Comparison of ENCODE assay signal across 15 cellular contexts in the genomic region with DNA sequence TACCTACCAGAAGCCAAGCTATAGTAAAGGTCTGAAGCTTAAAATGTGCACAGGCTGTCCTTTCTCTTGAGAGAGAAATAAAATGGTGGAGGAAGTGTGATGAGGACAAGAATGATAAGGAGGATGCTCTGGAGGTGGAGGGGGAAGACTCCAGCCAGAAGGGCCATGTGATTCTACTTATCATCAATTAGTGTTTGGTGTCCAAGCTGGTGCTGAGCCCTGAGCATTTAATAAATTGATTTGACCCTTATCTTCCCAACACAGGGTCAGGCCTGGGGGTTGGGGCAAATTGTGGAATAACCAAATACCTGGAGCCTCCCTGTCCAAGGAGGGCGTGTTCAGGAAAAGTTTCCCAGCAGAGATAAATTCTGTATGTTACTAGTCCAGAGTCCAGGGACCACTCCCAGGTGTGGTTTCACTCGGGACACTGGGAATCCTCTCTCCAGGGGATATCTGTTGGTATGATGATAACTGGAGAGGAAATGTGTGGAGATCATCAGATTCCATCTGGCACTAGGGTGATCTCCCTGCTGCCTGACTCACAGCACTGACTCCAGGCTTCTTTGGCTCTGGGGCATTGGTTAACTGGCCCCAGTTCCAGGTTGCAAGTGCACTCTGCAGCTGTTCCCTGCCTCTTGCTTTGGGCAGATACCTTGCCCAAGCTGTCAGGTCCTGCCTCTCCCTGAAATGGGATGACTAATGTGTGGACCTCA. TPM values are rescaled to one million over a fixed set of nuclear protein-coding genes. Genes with fewer than 3 reads are reported as not detected.
DNase-seq lines count a peak whose midpoint lies in the region; ATAC-seq and TF ChIP-seq lines count a peak whose summit lies in the region.
"Had no signal": no experiment of that assay in that cellular context is flagged by ENCODE, and none has a peak within 500 bp of the region (broad histone marks: within the 10 kb centered on the region; RNA-seq: fewer than 3 reads in every experiment).

No MANE protein-coding gene starts in this region.

- ATAC-seq in heart right ventricle: no peak
- ATAC-seq: activated CD4-positive, alpha-beta T cell treated with anti-CD3 and anti-CD28 coated beads for 36 hours; lower lobe of right lung had no signal

- no peaks in the 10 kb centered on the region for H3K36me3 Mint-ChIP-seq in HFFc6 (ENCODE audit: low read depth)

- no peak overlapping the region for H3K27ac ChIP-seq in heart right ventricle
- H3K27ac ChIP-seq: HL-60, lower lobe of right lung had no signal

- H3K27me3 Mint-ChIP-seq in HFFc6 (ENCODE audit: insufficient read depth): peaks cover 4% of the 10 kb centered on the region; the same call in 1 of the 2 replicates

- no peak overlapping the region for H3K27ac Mint-ChIP-seq in HFFc6
- H3K27ac Mint-ChIP-seq: activated CD4-positive, alpha-beta T cell treated with anti-CD3 and anti-CD28 coated beads for 36 hours had no signal

- WGBS in heart right ventricle, 2 donors: 51 to 59% methylated on average over 2 of the region's 2 CpGs

- in situ Hi-C loops in HAP-1 (cut with MboI; ENCODE audit: low sequenced_read_pairs) (no loop called here), GM13976 (cut with MboI; ENCODE audit: low sequenced_read_pairs, unreplicated experiment) (no loop called here)

- peaks cover 31% of the 10 kb centered on the region for H3K4me1 Mint-ChIP-seq in HFFc6 (ENCODE audit: low read depth)

- H3K36me3 ChIP-seq in heart right ventricle (no peaks in the 10 kb centered on the region), HAP-1 (replicated peaks) (no peaks in the 10 kb centered on the region)
- H3K36me3 ChIP-seq: lower lobe of right lung had no signal

- H3K4me1 ChIP-seq in heart right ventricle: peaks cover 0 to 14% (median 12%) of the 10 kb centered on the region in 9 donors
- H3K4me1 ChIP-seq in HAP-1: peaks cover 7% of the 10 kb centered on the region

- no peaks in the 10 kb centered on the region for H3K9me3 ChIP-seq in heart right ventricle
- H3K9me3 ChIP-seq in HAP-1: no peaks in the 10 kb centered on the region
- H3K9me3 ChIP-seq: lower lobe of right lung had no signal

- DNase-seq in A172 (ENCODE audit: low spot score) (peak; percentile 73), HFFc6 (peak; percentile 77), T1000 (lab: John Stamatoyannopoulos, UW) (peak; percentile 48), hepatic stellate cell (ENCODE audit: low spot score) (peak; percentile 18), heart right ventricle (no peak), HAP-1 (ENCODE audit: low spot score in 2 of 2) (no peak), H4 (ENCODE audit: low spot score) (no peak), GM13976 (ENCODE audit: low spot score) (no peak)
- DNase-seq: activated CD4-positive, alpha-beta T cell treated with anti-CD3 and anti-CD28 coated beads for 36 hours; activated T-cell treated with anti-CD3 and anti-CD28 coated beads, Interleukin-2, amount 50 U/mL, for 1 hour; H7; lower lobe of right lung; substantia nigra had no signal

- intact Hi-C loops in heart right ventricle (cut with DNase I): no loop called here

- TF ChIP-seq CTCF in HFFc6 (IDR thresholded peaks at IDR 0.05) (no peak), heart right ventricle (IDR thresholded peaks at IDR 0.05) (no peak), GM13976 (IDR thresholded peaks at IDR 0.05; ENCODE audit: borderline replicate concordance, control extremely low read depth, extremely low read depth, insufficient read depth, missing control alignments) (no peak)

- peaks cover 4 to 27% (median 25%) of the 10 kb centered on the region in 7 donors for H3K27me3 ChIP-seq in heart right ventricle
- no peaks in the 10 kb centered on the region for H3K27me3 ChIP-seq in HAP-1 (ENCODE audit: low read depth)

- H3K4me3 ChIP-seq in heart right ventricle: no peak overlapping the region
- H3K4me3 ChIP-seq in HAP-1: no peak overlapping the region
- H3K4me3 ChIP-seq: lower lobe of right lung had no signal

- no peaks in the 10 kb centered on the region for H3K9me3 Mint-ChIP-seq in HFFc6
- H3K9me3 Mint-ChIP-seq: neural crest cell had no signal

- H3K4me3 Mint-ChIP-seq in HFFc6: no peak overlapping the region
- H3K4me3 Mint-ChIP-seq: activated CD4-positive, alpha-beta T cell treated with anti-CD3 and anti-CD28 coated beads for 36 hours; neural crest cell had no signal

RNA-seq across cellular contexts. Expression of a gene that starts 3.8 kb away (rescaled TPM):
- total RNA-seq in A172 (2014; rRNA removed; shearing (Covaris generic)): 77.7 and 80.8 TPM in 2 replicates
- total RNA-seq in HFFc6 (2021; fragmentation: NEBNext Ultra II Directional; extraction: Animal tissue kit (Norgen Biotek cat#: 25700)): 10 to 100 TPM in 5 of 6 experiments, 1 to 10 TPM in 1; 8.9 to 20.4 (median 20.1) TPM
- total RNA-seq in heart right ventricle: 1 to 10 TPM in 2 of 10 donors, under 1 TPM in 6, not detected in 2; 0.09 to 6.0 (median 0.27) TPM
- under 1 TPM; 0.17 to 0.29 TPM for polyA plus RNA-seq in heart right ventricle
- total RNA-seq in H4 (2014; rRNA removed; shearing (Covaris generic)): 21.3 and 40.8 TPM in 2 replicates

Comparison
In these comparisons a context has a peak if more than half of its experiments do, and no peak if none do; other contexts are left out.
1. DNase-seq: peak in A172 (single experiment), HFFc6 (single experiment), T1000 (single experiment) and hepatic stellate cell (single experiment); none in heart right ventricle (0 of 2), HAP-1 (0 of 2), H4 (single experiment) and GM13976 (single experiment).